16 cellular contexts compared by ENCODE assay signal in genomic region chr2:109405833-109406232, GRCh38.
A peak's percentile ranks its signal among the peaks of the same experiment; 100 is the strongest.
DNase-seq lines count a peak whose midpoint lies in the region; ATAC-seq, FAIRE-seq and TF ChIP-seq lines count a peak whose summit lies in the region.
"Had no signal": no experiment of that assay in that cellular context is flagged by ENCODE, and none has a peak within 500 bp of the region (broad histone marks: within the 10 kb centered on the region; RNA-seq: fewer than 3 reads in every experiment).

No MANE protein-coding gene starts in this region.

- no peaks in the 10 kb centered on the region for H3K27me3 Mint-ChIP-seq in WTC11 (ENCODE audit: low read depth)
- no peaks in the 10 kb centered on the region for H3K27me3 Mint-ChIP-seq in neural crest cell (ENCODE audit: low read depth)
- peaks cover 0 to 6% of the 10 kb centered on the region in 2 donors for H3K27me3 Mint-ChIP-seq in stimulated activated naive B cell treated with anti-CD40 and anti-IgM and Interleukin-4, amounts not matched to agents 10 μg/mL and 1 μg/mL and 100 μg/mL, for 72 hours
- H3K27me3 Mint-ChIP-seq: B cell; CD4-positive, alpha-beta memory T cell had no signal

- ATAC-seq in WTC11: no peak
- no peak for ATAC-seq in stimulated activated naive B cell treated with anti-CD40 and anti-IgM and Interleukin-4, amounts not matched to agents 10 μg/mL and 1 μg/mL and 100 μg/mL, for 72 hours (replicated peaks)
- no peak for ATAC-seq in GM19035 (IDR thresholded peaks at IDR 0.05; ENCODE audit: unreplicated experiment)
- ATAC-seq: GM12878 had no signal

- POLR2A ChIA-PET in WTC11 (lab: Charles Lee): no interaction called here

- H3K36me3 Mint-ChIP-seq in WTC11 (no peaks in the 10 kb centered on the region), neural crest cell (ENCODE audit: low read depth) (no peaks in the 10 kb centered on the region)
- H3K36me3 Mint-ChIP-seq in stimulated activated naive B cell treated with anti-CD40 and anti-IgM and Interleukin-4, amounts not matched to agents 10 μg/mL and 1 μg/mL and 100 μg/mL, for 72 hours: no peaks in the 10 kb centered on the region
- H3K36me3 Mint-ChIP-seq: CD4-positive, alpha-beta memory T cell had no signal

- H3K27ac Mint-ChIP-seq in WTC11 (0 out of 2 replicates have a peak overlapping the region, but pooled peaks have one; percentile 45), neural crest cell (ENCODE audit: unreplicated experiment) (peak overlapping the region; percentile 67)
- H3K27ac Mint-ChIP-seq in stimulated activated naive B cell treated with anti-CD40 and anti-IgM and Interleukin-4, amounts not matched to agents 10 μg/mL and 1 μg/mL and 100 μg/mL, for 72 hours: peak overlapping the region; percentile 67
- H3K27ac Mint-ChIP-seq: B cell had no signal

- H3K27me3 ChIP-seq in BLaER1: no peaks in the 10 kb centered on the region

- DNase-seq in WTC11 (ENCODE audit: low spot score): no peak
- no peak for DNase-seq in neural crest cell (ENCODE audit: low read depth, low spot score)
- no peak for DNase-seq in stimulated activated naive B cell treated with anti-CD40 and anti-IgM and Interleukin-4, amounts not matched to agents 10 μg/mL and 1 μg/mL and 100 μg/mL, for 72 hours
- no peak for DNase-seq in GM12891 (ENCODE audit: insufficient read length, low spot score)
- DNase-seq in GM12892 (ENCODE audit: insufficient read length): no peak
- DNase-seq: CD4-positive, alpha-beta memory T cell; DMS79 had no signal

- H3K9me3 Mint-ChIP-seq in WTC11 (no peaks in the 10 kb centered on the region), neural crest cell (no peaks in the 10 kb centered on the region)
- H3K9me3 Mint-ChIP-seq in stimulated activated naive B cell treated with anti-CD40 and anti-IgM and Interleukin-4, amounts not matched to agents 10 μg/mL and 1 μg/mL and 100 μg/mL, for 72 hours: no peaks in the 10 kb centered on the region
- H3K9me3 Mint-ChIP-seq: CD4-positive, alpha-beta memory T cell had no signal

- no peak overlapping the region for H3K4me3 ChIP-seq in BLaER1
- H3K4me3 ChIP-seq: GM12878, HAP-1 had no signal

- no peak for TF ChIP-seq CTCF in WTC11 (IDR thresholded peaks at IDR 0.05)
- no peak for TF ChIP-seq CTCF in neural crest cell (conservative IDR thresholded peaks at IDR 0.05)

- peaks cover 86% of the 10 kb centered on the region for H3K4me1 ChIP-seq in BLaER1
- H3K4me1 ChIP-seq: HAP-1 had no signal

- peaks cover 19% of the 10 kb centered on the region for H3K4me1 Mint-ChIP-seq in WTC11
- H3K4me1 Mint-ChIP-seq in neural crest cell: peaks cover 37% of the 10 kb centered on the region
- peaks cover 16 to 22% of the 10 kb centered on the region in 2 donors for H3K4me1 Mint-ChIP-seq in stimulated activated naive B cell treated with anti-CD40 and anti-IgM and Interleukin-4, amounts not matched to agents 10 μg/mL and 1 μg/mL and 100 μg/mL, for 72 hours

- H3K9ac ChIP-seq in BLaER1: no peak overlapping the region

- peak overlapping the region; percentile 53; the same call in 1 of the 2 replicates for H3K27ac ChIP-seq in BLaER1
- H3K27ac ChIP-seq: C4-2B had no signal

- no peaks in the 10 kb centered on the region for H3K9me3 ChIP-seq in BLaER1
- H3K9me3 ChIP-seq: HAP-1 had no signal

- H3K4me3 Mint-ChIP-seq in WTC11: no peak overlapping the region
- no peak overlapping the region for H3K4me3 Mint-ChIP-seq in neural crest cell
- no peak overlapping the region for H3K4me3 Mint-ChIP-seq in stimulated activated naive B cell treated with anti-CD40 and anti-IgM and Interleukin-4, amounts not matched to agents 10 μg/mL and 1 μg/mL and 100 μg/mL, for 72 hours
- H3K4me3 Mint-ChIP-seq: B cell; CD4-positive, alpha-beta memory T cell had no signal

- no peak overlapping the region for H3K4me2 ChIP-seq in BLaER1

- peaks cover 20% of the 10 kb centered on the region; the same call in 1 of the 2 replicates for H3K36me3 ChIP-seq in BLaER1
- H3K36me3 ChIP-seq: HAP-1 had no signal

- FAIRE-seq in GM12891 (lab: Jason Lieb, UNC) (no peak), GM12892 (lab: Jason Lieb, UNC) (no peak)
- FAIRE-seq: A204.1, GM12878, GM19239, H1 had no signal

- peaks cover 21% of the 10 kb centered on the region; the same call in 1 of the 2 replicates for H4K20me1 ChIP-seq in BLaER1

- TF ChIP-seq POLR2A in GM12891 (IDR thresholded peaks at IDR 0.05; ENCODE audit: low read depth, low read length): no peak
- no peak for TF ChIP-seq POLR2A in GM12892 (IDR thresholded peaks at IDR 0.05; ENCODE audit: low read depth, low read length)

- CTCF ChIA-PET in WTC11 (lab: Charles Lee): interaction anchor here (0.7 to 3.9 kb wide), 2 partner anchors 19 to 104 kb away, joined by 3 to 17 read pairs; no protein-coding TSS in a partner anchor

TF ChIP-seq in WTC11, 78 proteins besides CTCF, POLR2A, EP300 and RAD21 (continues in another document):
- TF ChIP-seq ZNF671 (CRISPR knock-in tag; IDR thresholded peaks at IDR 0.05): no peak
- TF ChIP-seq JAZF1 (CRISPR knock-in tag; IDR thresholded peaks at IDR 0.05): no peak
- no peak for TF ChIP-seq ERG (CRISPR knock-in tag; IDR thresholded peaks at IDR 0.05)
- no peak for TF ChIP-seq USF2 (CRISPR knock-in tag; IDR thresholded peaks at IDR 0.05)
- TF ChIP-seq GABPB1 (CRISPR knock-in tag; IDR thresholded peaks at IDR 0.05): no peak

TF ChIP-seq in GM12891, 5 proteins besides CTCF, POLR2A, EP300 and RAD21:
- no peak for TF ChIP-seq PAX5 (IDR thresholded peaks at IDR 0.05; ENCODE audit: insufficient read depth, low read length, severe bottlenecking)
- no peak for TF ChIP-seq POU2F2 (IDR thresholded peaks at IDR 0.05; ENCODE audit: low read depth, low read length)
- TF ChIP-seq SPI1 (IDR thresholded peaks at IDR 0.05; ENCODE audit: low read depth, low read length): no peak
- TF ChIP-seq POLR2AphosphoS5 (IDR thresholded peaks at IDR 0.05; ENCODE audit: low read depth, low read length): no peak
- no peak for TF ChIP-seq TAF1 (IDR thresholded peaks at IDR 0.05; ENCODE audit: low read depth, low read length)
